ENCODE assay signal across 19 cellular contexts in the genomic region with DNA sequence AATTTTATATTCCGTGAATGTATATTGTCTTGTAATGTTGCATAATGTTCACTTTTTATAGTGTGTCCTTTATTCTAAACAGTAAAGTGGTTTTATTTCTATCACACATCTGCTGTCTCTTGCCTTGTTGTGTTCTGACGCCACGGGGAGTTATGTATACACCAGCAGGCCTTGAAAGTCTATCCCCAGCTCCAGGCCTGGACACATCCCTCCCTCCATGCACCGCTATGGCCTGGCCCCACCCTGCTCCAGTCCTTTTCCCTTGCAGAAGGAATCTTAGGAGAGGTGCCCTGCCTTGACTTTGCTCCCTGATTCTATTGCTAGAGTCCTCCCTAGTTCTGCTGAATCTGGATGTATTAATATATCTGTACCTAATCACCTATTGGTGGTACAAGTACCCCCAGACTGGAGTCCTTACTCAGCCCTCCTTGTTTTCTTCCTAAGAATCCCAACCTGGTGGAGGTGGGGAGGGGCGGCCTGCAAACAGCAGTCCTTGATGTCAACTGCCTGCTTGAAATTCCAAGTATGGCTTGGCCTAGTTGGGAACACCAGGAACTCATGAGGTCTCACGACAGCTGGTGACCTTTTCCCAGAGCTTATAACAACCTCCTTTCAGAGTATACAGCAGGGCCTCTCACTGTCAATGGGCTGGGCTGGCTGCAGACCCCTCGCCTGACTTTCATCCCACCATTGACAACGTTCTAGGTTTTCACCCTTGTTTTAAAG.
DNase-seq lines count a peak whose midpoint lies in the region; ATAC-seq and TF ChIP-seq lines count a peak whose summit lies in the region.
"Had no signal": no experiment of that assay in that cellular context is flagged by ENCODE, and none has a peak within 500 bp of the region (broad histone marks: within the 10 kb centered on the region; RNA-seq: fewer than 3 reads in every experiment).

No MANE protein-coding gene starts in this region.

- peak overlapping the region; percentile 5 to 78 for H3K27ac Mint-ChIP-seq in stimulated activated naive CD8-positive, alpha-beta T cell treated with anti-CD3 and anti-CD28 coated beads, Interleukin-15, amount 100 ng/mL, for 72 hours
- H3K27ac Mint-ChIP-seq in neural progenitor cell = peak overlapping the region; percentile 69
- H3K27ac Mint-ChIP-seq: CD4-positive, alpha-beta memory T cell; GM23338 had no signal

- H3K9me3 Mint-ChIP-seq in stimulated activated naive CD8-positive, alpha-beta T cell treated with anti-CD3 and anti-CD28 coated beads, Interleukin-15, amount 100 ng/mL, for 72 hours = no peaks in the 10 kb centered on the region
- no peaks in the 10 kb centered on the region for H3K9me3 Mint-ChIP-seq in neural progenitor cell
- H3K9me3 Mint-ChIP-seq: GM23338 had no signal

- H2AFZ ChIP-seq in neural progenitor cell (replicated peaks) = no peak overlapping the region
- H2AFZ ChIP-seq: GM23338 had no signal

- intact Hi-C loops in left ventricle myocardium superior (cut with micrococcal nuclease) = no loop called here

- H3K9me3 ChIP-seq in neural progenitor cell (ENCODE audit: low read depth) = no peaks in the 10 kb centered on the region
- H3K9me3 ChIP-seq: BLaER1 had no signal

- no peaks in the 10 kb centered on the region for H4K20me1 ChIP-seq in neural progenitor cell (ENCODE audit: low read depth)
- H4K20me1 ChIP-seq: BLaER1 had no signal

- H3K4me3 ChIP-seq in neural progenitor cell = no peak overlapping the region
- H3K4me3 ChIP-seq: BLaER1, GM23338 had no signal

- H3K27ac ChIP-seq in neural progenitor cell = no peak overlapping the region
- H3K27ac ChIP-seq: BLaER1 had no signal

- H3K27me3 Mint-ChIP-seq in stimulated activated naive CD8-positive, alpha-beta T cell treated with anti-CD3 and anti-CD28 coated beads, Interleukin-15, amount 100 ng/mL, for 72 hours = no peaks in the 10 kb centered on the region
- H3K27me3 Mint-ChIP-seq in neural progenitor cell (ENCODE audit: insufficient read depth, low read depth) = peaks cover 11% of the 10 kb centered on the region

- no peaks in the 10 kb centered on the region for H3K36me3 Mint-ChIP-seq in neural progenitor cell
- H3K36me3 Mint-ChIP-seq: CD4-positive, alpha-beta memory T cell had no signal

- H3K4me3 Mint-ChIP-seq in stimulated activated naive CD8-positive, alpha-beta T cell treated with anti-CD3 and anti-CD28 coated beads, Interleukin-15, amount 100 ng/mL, for 72 hours = no peak overlapping the region
- H3K4me3 Mint-ChIP-seq in neural progenitor cell = no peak overlapping the region
- H3K4me3 Mint-ChIP-seq: CD4-positive, alpha-beta memory T cell; GM23338 had no signal

- no peak for DNase-seq in stimulated activated naive CD8-positive, alpha-beta T cell treated with anti-CD3 and anti-CD28 coated beads, Interleukin-15, amount 100 ng/mL, for 72 hours
- DNase-seq in stimulated activated naive CD8-positive, alpha-beta T cell treated with anti-CD3 and anti-CD28 coated beads, Interleukin-15, Interleukin-2, amounts not matched to agents 100 U/mL and 50 U/mL, for 24 hours = no peak
- DNase-seq in left ventricle myocardium superior = no peak
- DNase-seq in neural progenitor cell (ENCODE audit: low spot score) = no peak
- DNase-seq in activated T-cell treated with anti-CD3 and anti-CD28 coated beads, Interleukin-2, amount 50 U/mL, for 1 hour = no peak
- DNase-seq in NCI-H187 (lab: John Stamatoyannopoulos, UW) = no peak
- DNase-seq: CD4-positive, alpha-beta memory T cell; DMS153; GF-D8; HCEC 1CT; MM.1S; NCI-H1092 treated with DMSO at 0.1 percent for 48 hours; NCI-H146; NCI-H2081 had no signal

- H3K79me2 ChIP-seq in neural progenitor cell (ENCODE audit: low read depth) = no peaks in the 10 kb centered on the region

- no peaks in the 10 kb centered on the region for H3F3A ChIP-seq in neural progenitor cell (ENCODE audit: low read depth)

- no peaks in the 10 kb centered on the region for H3K36me3 ChIP-seq in neural progenitor cell
- H3K36me3 ChIP-seq: BLaER1 had no signal

- H3K4me2 ChIP-seq in neural progenitor cell = no peak overlapping the region
- H3K4me2 ChIP-seq: BLaER1, GM23338 had no signal

- TF ChIP-seq CTCF in neural progenitor cell (IDR thresholded peaks at IDR 0.05) = no peak

- no peaks in the 10 kb centered on the region for H3K4me1 Mint-ChIP-seq in stimulated activated naive CD8-positive, alpha-beta T cell treated with anti-CD3 and anti-CD28 coated beads, Interleukin-15, amount 100 ng/mL, for 72 hours
- H3K4me1 Mint-ChIP-seq in neural progenitor cell = peaks cover 6% of the 10 kb centered on the region
- H3K4me1 Mint-ChIP-seq: CD4-positive, alpha-beta memory T cell had no signal

- H3K27me3 ChIP-seq in neural progenitor cell = no peaks in the 10 kb centered on the region
- H3K27me3 ChIP-seq: BLaER1 had no signal

- no peak for ATAC-seq in stimulated activated naive CD8-positive, alpha-beta T cell treated with anti-CD3 and anti-CD28 coated beads, Interleukin-15, amount 100 ng/mL, for 72 hours
- ATAC-seq in stimulated activated naive CD8-positive, alpha-beta T cell treated with anti-CD3 and anti-CD28 coated beads, Interleukin-15, Interleukin-2, amounts not matched to agents 100 U/mL and 50 U/mL, for 24 hours = no peak
- ATAC-seq in left ventricle myocardium superior (peak; percentile 43), GM18511 (IDR thresholded peaks at IDR 0.05; ENCODE audit: unreplicated experiment) (no peak), GM18520 (IDR thresholded peaks at IDR 0.05; ENCODE audit: unreplicated experiment) (no peak)
- ATAC-seq: GM23338, Panc1 had no signal

- no peaks in the 10 kb centered on the region for H3K4me1 ChIP-seq in neural progenitor cell

- no peak overlapping the region for H3K9ac ChIP-seq in neural progenitor cell
- H3K9ac ChIP-seq: BLaER1 had no signal
